7 cellular contexts compared by ENCODE assay signal in genomic region chr13:25017808-25018728, GRCh38.
DNase-seq lines count a peak whose midpoint lies in the region; ATAC-seq and TF ChIP-seq lines count a peak whose summit lies in the region.
"Not testable (repeated sequence)": the region's sequence is repeated elsewhere in the genome, so short reads cannot be mapped to it uniquely, and the experiment has no call there.

No MANE protein-coding gene starts in this region.

- H2BK120ac ChIP-seq in mesenchymal stem cell (ENCODE audit: low read depth, low read length): not testable (repeated sequence)

- peak; percentile 67 for ATAC-seq in GM18517 (IDR thresholded peaks at IDR 0.05; ENCODE audit: unreplicated experiment)

- not testable (repeated sequence) for H3K23ac ChIP-seq in mesenchymal stem cell (ENCODE audit: low read length in 2 of 2)

- H3K36me3 ChIP-seq in fibroblast of lung (ENCODE audit: control insufficient read depth, insufficient read depth, low read length); mesenchymal stem cell (ENCODE audit: control insufficient read depth in 1 of 2, insufficient read depth in 2 of 2, low read depth in 1 of 2, low read length in 2 of 2): not testable (repeated sequence)

- not testable (repeated sequence) for H2BK5ac ChIP-seq in mesenchymal stem cell (ENCODE audit: low read depth, low read length, poor library complexity, severe bottlenecking)

- not testable (repeated sequence) for H3K18ac ChIP-seq in mesenchymal stem cell (ENCODE audit: low read depth in 1 of 2, low read length in 2 of 2)

- H4K20me1 ChIP-seq in fibroblast of lung (ENCODE audit: control insufficient read depth, extremely low read depth, insufficient read depth, low read length): not testable (repeated sequence)

- not testable (repeated sequence) for H3K9me3 ChIP-seq in fibroblast of lung (ENCODE audit: control insufficient read depth, insufficient read depth, low read depth, low read length); mesenchymal stem cell (ENCODE audit: control insufficient read depth, low read length)

- DNase-seq in NCI-H2029 (lab: John Stamatoyannopoulos, UW) (peak; percentile 22), T follicular helper cell (ENCODE audit: low read depth) (peak; percentile 37), fibroblast of lung (ENCODE audit: low read depth in 2 of 2) (peak; percentile 6 to 11)
- not testable (repeated sequence) for DNase-seq in mesenchymal stem cell
- DNase-seq in stimulated activated CD4-positive, alpha-beta T cell treated with anti-CD3 and anti-CD28 coated beads, Interleukin-12 subunit alpha, Interleukin-12 subunit beta, amount 100 ng/mL, for 4 hours: peak; percentile 45

- H3K27me3 Mint-ChIP-seq in activated naive CD8-positive, alpha-beta T cell: peaks cover 12% of the 10 kb centered on the region

- H3K4me3 ChIP-seq in fibroblast of lung (replicated peaks in 1 of 4; ENCODE audit: control extremely low read depth in 1 of 4, insufficient read depth in 1 of 4, low read depth in 3 of 4, low read length in 4 of 4): not testable (repeated sequence)
- H3K4me3 ChIP-seq in mesenchymal stem cell (ENCODE audit: insufficient read depth in 1 of 2, low read depth in 1 of 2, low read length in 2 of 2): peak overlapping the region; percentile 44 to 62

- not testable (repeated sequence) for H3K79me2 ChIP-seq in fibroblast of lung (ENCODE audit: control insufficient read depth, insufficient read depth, low read length)

- not testable (repeated sequence) for TF ChIP-seq CTCF in fibroblast of lung (conservative IDR thresholded peaks at IDR 0.05 in 1 of 2, IDR thresholded peaks at IDR 0.05 in 1 of 2; ENCODE audit: low read depth in 1 of 2, low read length in 2 of 2)

- not testable (repeated sequence) for H2AK5ac ChIP-seq in mesenchymal stem cell (ENCODE audit: low read length, severe bottlenecking)

- not testable (repeated sequence) for H3K9me3 Mint-ChIP-seq in activated naive CD8-positive, alpha-beta T cell (ENCODE audit: low read depth)

- not testable (repeated sequence) for H2BK15ac ChIP-seq in mesenchymal stem cell (ENCODE audit: low read depth, poor library complexity, severe bottlenecking)

- WGBS in mesenchymal stem cell: 6% methylated on average over 66 of the region's 79 CpGs

- not testable (repeated sequence) for H3K79me1 ChIP-seq in mesenchymal stem cell (replicated peaks; ENCODE audit: low read length, poor library complexity, severe bottlenecking)

- not testable (repeated sequence) for H3K4me1 ChIP-seq in fibroblast of lung (ENCODE audit: control insufficient read depth, extremely low read depth, insufficient read depth, low read length); mesenchymal stem cell (ENCODE audit: control insufficient read depth, insufficient read depth, low read depth, low read length)

- not testable (repeated sequence) for H3K27ac Mint-ChIP-seq in activated naive CD8-positive, alpha-beta T cell

- H3K36me3 Mint-ChIP-seq in activated naive CD8-positive, alpha-beta T cell: not testable (repeated sequence)

- not testable (repeated sequence) for H4K91ac ChIP-seq in mesenchymal stem cell (ENCODE audit: low read length)

- H2BK12ac ChIP-seq in mesenchymal stem cell (ENCODE audit: low read length in 2 of 2): not testable (repeated sequence)

- H3K4me3 Mint-ChIP-seq in activated naive CD8-positive, alpha-beta T cell: peak overlapping the region; percentile 81

- not testable (repeated sequence) for H3K27me3 ChIP-seq in fibroblast of lung (ENCODE audit: control insufficient read depth, insufficient read depth, low read length)
- peaks cover 18 to 56% of the 10 kb centered on the region in 2 experiments for H3K27me3 ChIP-seq in mesenchymal stem cell (ENCODE audit: control insufficient read depth in 1 of 2, insufficient read depth in 1 of 2, low read length in 2 of 2)

- H3K4ac ChIP-seq in mesenchymal stem cell (ENCODE audit: low read depth in 1 of 2, low read length in 2 of 2): not testable (repeated sequence)

- H3K27ac ChIP-seq in fibroblast of lung (ENCODE audit: insufficient read depth, low read length); mesenchymal stem cell (ENCODE audit: low read length, poor library complexity, severe bottlenecking): not testable (repeated sequence)

- H2AFZ ChIP-seq in fibroblast of lung (ENCODE audit: low read length); mesenchymal stem cell (ENCODE audit: low read depth, low read length): not testable (repeated sequence)

- not testable (repeated sequence) for H3K4me2 ChIP-seq in fibroblast of lung (ENCODE audit: extremely low read depth, insufficient read depth, low read length)
- peak overlapping the region; percentile 91 for H3K4me2 ChIP-seq in mesenchymal stem cell (ENCODE audit: low read length, poor library complexity, severe bottlenecking)

- H3K4me1 Mint-ChIP-seq in activated naive CD8-positive, alpha-beta T cell (ENCODE audit: low read depth): not testable (repeated sequence)

- not testable (repeated sequence) for H3K9ac ChIP-seq in fibroblast of lung (ENCODE audit: insufficient read depth, low read length); mesenchymal stem cell (ENCODE audit: low read length)

- H3K14ac ChIP-seq in mesenchymal stem cell (ENCODE audit: low read length in 2 of 2): peak overlapping the region in 1 of 2 experiments; percentile 48

- not testable (repeated sequence) for H4K8ac ChIP-seq in mesenchymal stem cell (ENCODE audit: low read length)
